14 cellular contexts compared by ENCODE assay signal in the genomic region with DNA sequence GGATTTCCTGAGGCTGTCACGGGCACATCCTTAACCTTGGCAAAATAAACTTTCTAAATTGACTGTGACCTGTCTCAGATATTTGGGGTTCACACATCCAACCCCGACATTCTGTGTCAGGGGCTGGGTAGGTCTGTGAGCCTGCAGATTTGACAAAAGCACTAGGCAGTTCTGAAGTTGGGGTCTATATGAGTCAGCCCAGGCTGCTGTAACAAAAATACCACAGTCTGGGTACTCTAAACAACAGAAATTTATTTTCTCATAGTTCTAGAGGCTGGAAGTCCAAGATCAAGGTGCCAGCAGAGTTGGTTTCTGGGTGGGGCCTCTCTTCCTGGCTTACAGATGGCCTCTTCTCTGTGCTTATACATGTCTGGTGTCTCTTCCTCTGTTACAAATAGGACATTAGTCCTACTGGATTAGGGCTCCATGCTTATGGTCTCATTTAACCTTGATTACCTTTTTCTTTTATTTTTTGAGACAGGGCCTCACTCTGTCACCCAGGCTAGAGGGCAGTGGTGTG. TPM values are rescaled to one million over a fixed set of nuclear protein-coding genes. Genes with fewer than 3 reads are reported as not detected.
DNase-seq lines count a peak whose midpoint lies in the region; ATAC-seq and TF ChIP-seq lines count a peak whose summit lies in the region.
"Had no signal": no experiment of that assay in that cellular context is flagged by ENCODE, and none has a peak within 500 bp of the region (broad histone marks: within the 10 kb centered on the region; RNA-seq: fewer than 3 reads in every experiment).

No MANE protein-coding gene starts in this region.

- H3K27me3 Mint-ChIP-seq in activated CD4-positive, alpha-beta memory T cell treated with anti-CD3 and anti-CD28 coated beads, Interleukin-2, amount 10 ng/mL, durations not matched to agents 7 days and 5 days = no peaks in the 10 kb centered on the region
- no peaks in the 10 kb centered on the region for H3K27me3 Mint-ChIP-seq in activated CD4-positive, alpha-beta memory T cell treated with anti-CD3 and anti-CD28 coated beads for 36 hours
- H3K27me3 Mint-ChIP-seq in CD4-positive, alpha-beta T cell = no peaks in the 10 kb centered on the region
- H3K27me3 Mint-ChIP-seq in activated T-helper 1 cell treated with anti-CD3 and anti-CD28 coated beads, Interleukin-12 subunit alpha, Interleukin-12 subunit beta, Interleukin-2, Interleukin-4 antibody, amounts not matched to agents 30 ng/mL and 10 ng/mL and 1 ng/mL, durations not matched to agents 14 hours and 24 hours and 36 hours (ENCODE audit: insufficient read depth) = no peaks in the 10 kb centered on the region
- H3K27me3 Mint-ChIP-seq in neural crest cell (ENCODE audit: low read depth) (peaks cover 6% of the 10 kb centered on the region), T-cell (no peaks in the 10 kb centered on the region)

- no peaks in the 10 kb centered on the region for H3K27me3 ChIP-seq in CD4-positive, alpha-beta T cell (ENCODE audit: control insufficient read depth, insufficient read depth, low read length)

- no peak overlapping the region for H3K27ac ChIP-seq in CD4-positive, alpha-beta T cell (ENCODE audit: low read depth, low read length)

- H3K36me3 Mint-ChIP-seq in activated CD4-positive, alpha-beta memory T cell treated with anti-CD3 and anti-CD28 coated beads, Interleukin-2, amount 10 ng/mL, durations not matched to agents 7 days and 5 days (ENCODE audit: low read depth) = no peaks in the 10 kb centered on the region
- H3K36me3 Mint-ChIP-seq in activated CD4-positive, alpha-beta memory T cell treated with anti-CD3 and anti-CD28 coated beads for 36 hours = no peaks in the 10 kb centered on the region
- H3K36me3 Mint-ChIP-seq in CD4-positive, alpha-beta T cell (ENCODE audit: low read depth) = peaks cover 5% of the 10 kb centered on the region
- no peaks in the 10 kb centered on the region for H3K36me3 Mint-ChIP-seq in activated T-helper 1 cell treated with anti-CD3 and anti-CD28 coated beads, Interleukin-12 subunit alpha, Interleukin-12 subunit beta, Interleukin-2, Interleukin-4 antibody, amounts not matched to agents 30 ng/mL and 10 ng/mL and 1 ng/mL, durations not matched to agents 14 hours and 24 hours and 36 hours (ENCODE audit: low read depth)
- H3K36me3 Mint-ChIP-seq in neural crest cell (ENCODE audit: low read depth) = no peaks in the 10 kb centered on the region
- H3K36me3 Mint-ChIP-seq in T-cell = no peaks in the 10 kb centered on the region

- no peak overlapping the region for H3K4me3 Mint-ChIP-seq in activated CD4-positive, alpha-beta memory T cell treated with anti-CD3 and anti-CD28 coated beads, Interleukin-2, amount 10 ng/mL, durations not matched to agents 7 days and 5 days
- no peak overlapping the region for H3K4me3 Mint-ChIP-seq in activated CD4-positive, alpha-beta memory T cell treated with anti-CD3 and anti-CD28 coated beads for 36 hours
- H3K4me3 Mint-ChIP-seq in CD4-positive, alpha-beta T cell = peak overlapping the region; percentile 20
- H3K4me3 Mint-ChIP-seq in activated T-helper 1 cell treated with anti-CD3 and anti-CD28 coated beads, Interleukin-12 subunit alpha, Interleukin-12 subunit beta, Interleukin-2, Interleukin-4 antibody, amounts not matched to agents 30 ng/mL and 10 ng/mL and 1 ng/mL, durations not matched to agents 14 hours and 24 hours and 36 hours = no peak overlapping the region
- H3K4me3 Mint-ChIP-seq in neural crest cell (peak overlapping the region; percentile 72), T-cell (no peak overlapping the region)

- no peaks in the 10 kb centered on the region for H3K9me3 ChIP-seq in CD4-positive, alpha-beta T cell (ENCODE audit: control insufficient read depth, low read length)

- POLR2A ChIA-PET in activated CD4-positive, alpha-beta memory T cell treated with anti-CD3 and anti-CD28 coated beads, Interleukin-2, amount 10 ng/mL, durations not matched to agents 7 days and 5 days (lab: Charles Lee) = no interaction called here
- POLR2A ChIA-PET in activated CD4-positive, alpha-beta memory T cell treated with anti-CD3 and anti-CD28 coated beads for 36 hours (lab: Charles Lee) = no interaction called here
- POLR2A ChIA-PET in CD4-positive, alpha-beta T cell (lab: Charles Lee) = no interaction called here
- POLR2A ChIA-PET in T-cell (lab: Charles Lee) = interaction anchor here (0.6 to 0.7 kb wide), 2 partner anchors 24 to 35 kb away, joined by 3 read pairs; no protein-coding TSS in a partner anchor

- intact Hi-C loops in activated CD4-positive, alpha-beta memory T cell treated with anti-CD3 and anti-CD28 coated beads for 36 hours (cut with micrococcal nuclease) = no loop called here
- intact Hi-C loops in CD4-positive, alpha-beta T cell (cut with DNase I, micrococcal nuclease) = loop anchor here (5.0 to 10.0 kb wide), 2 partner anchors 125 to 718 kb away; a partner anchor contains a TSS
- intact Hi-C loops in activated T-helper 1 cell treated with anti-CD3 and anti-CD28 coated beads, Interleukin-12 subunit alpha, Interleukin-12 subunit beta, Interleukin-2, Interleukin-4 antibody, amounts not matched to agents 30 ng/mL and 10 ng/mL and 1 ng/mL, durations not matched to agents 14 hours and 24 hours and 36 hours (cut with micrococcal nuclease) = loop anchor here (5.0 kb wide), 2 partner anchors 112 to 623 kb away; a partner anchor contains a TSS

- H3K27ac Mint-ChIP-seq in activated CD4-positive, alpha-beta memory T cell treated with anti-CD3 and anti-CD28 coated beads, Interleukin-2, amount 10 ng/mL, durations not matched to agents 7 days and 5 days = peak overlapping the region; percentile 21
- H3K27ac Mint-ChIP-seq in activated CD4-positive, alpha-beta memory T cell treated with anti-CD3 and anti-CD28 coated beads for 36 hours = no peak overlapping the region
- no peak overlapping the region for H3K27ac Mint-ChIP-seq in CD4-positive, alpha-beta T cell
- peak overlapping the region; percentile 34 for H3K27ac Mint-ChIP-seq in activated T-helper 1 cell treated with anti-CD3 and anti-CD28 coated beads, Interleukin-12 subunit alpha, Interleukin-12 subunit beta, Interleukin-2, Interleukin-4 antibody, amounts not matched to agents 30 ng/mL and 10 ng/mL and 1 ng/mL, durations not matched to agents 14 hours and 24 hours and 36 hours
- no peak overlapping the region for H3K27ac Mint-ChIP-seq in neural crest cell (ENCODE audit: unreplicated experiment)
- H3K27ac Mint-ChIP-seq in T-cell = no peak overlapping the region

- no peak for DNase-seq in activated CD4-positive, alpha-beta memory T cell treated with anti-CD3 and anti-CD28 coated beads, Interleukin-2, amount 10 ng/mL, durations not matched to agents 7 days and 5 days
- no peak for DNase-seq in activated CD4-positive, alpha-beta memory T cell treated with anti-CD3 and anti-CD28 coated beads for 36 hours
- no peak for DNase-seq in CD4-positive, alpha-beta T cell
- no peak for DNase-seq in activated T-helper 1 cell treated with anti-CD3 and anti-CD28 coated beads, Interleukin-12 subunit alpha, Interleukin-12 subunit beta, Interleukin-2, Interleukin-4 antibody, amounts not matched to agents 30 ng/mL and 10 ng/mL and 1 ng/mL, durations not matched to agents 14 hours and 24 hours and 36 hours (ENCODE audit: low spot score)
- DNase-seq in neural crest cell (ENCODE audit: low read depth, low spot score) (no peak), T-cell (no peak), DMS79 (lab: John Stamatoyannopoulos, UW) (no peak)
- DNase-seq: KBM-7, NCI-H1105 treated with DMSO at 0.1 percent for 48 hours, NCI-H146, NCI-H1930, NCI-H446, NCI-H524 treated with DMSO at 0.1 percent for 48 hours, NCI-H774 had no signal

- no peak for TF ChIP-seq CTCF in CD4-positive, alpha-beta T cell (IDR thresholded peaks at IDR 0.05)
- no peak for TF ChIP-seq CTCF in neural crest cell (conservative IDR thresholded peaks at IDR 0.05)

- CTCF ChIA-PET in activated CD4-positive, alpha-beta memory T cell treated with anti-CD3 and anti-CD28 coated beads, Interleukin-2, amount 10 ng/mL, durations not matched to agents 7 days and 5 days (lab: Charles Lee) = interaction anchor here (0.9 kb wide), 1 partner anchor 8 kb away, joined by 5 read pairs; no protein-coding TSS in a partner anchor
- CTCF ChIA-PET in activated CD4-positive, alpha-beta memory T cell treated with anti-CD3 and anti-CD28 coated beads for 36 hours (lab: Charles Lee) = interaction anchor here (0.9 kb wide), 1 partner anchor 161 kb away, joined by 3 read pairs; no protein-coding TSS in a partner anchor
- CTCF ChIA-PET in CD4-positive, alpha-beta T cell (lab: Charles Lee) = no interaction called here
- CTCF ChIA-PET in T-cell (lab: Charles Lee) = interaction anchor here in 1 of 2 donors (0.6 kb wide), 1 partner anchor 238 kb away, joined by 3 read pairs; no protein-coding TSS in a partner anchor

- peaks cover 46% of the 10 kb centered on the region for H3K4me1 Mint-ChIP-seq in activated CD4-positive, alpha-beta memory T cell treated with anti-CD3 and anti-CD28 coated beads, Interleukin-2, amount 10 ng/mL, durations not matched to agents 7 days and 5 days
- H3K4me1 Mint-ChIP-seq in activated CD4-positive, alpha-beta memory T cell treated with anti-CD3 and anti-CD28 coated beads for 36 hours (ENCODE audit: low read depth) = peaks cover 21% of the 10 kb centered on the region
- peaks cover 26% of the 10 kb centered on the region for H3K4me1 Mint-ChIP-seq in CD4-positive, alpha-beta T cell (ENCODE audit: low read depth)
- H3K4me1 Mint-ChIP-seq in activated T-helper 1 cell treated with anti-CD3 and anti-CD28 coated beads, Interleukin-12 subunit alpha, Interleukin-12 subunit beta, Interleukin-2, Interleukin-4 antibody, amounts not matched to agents 30 ng/mL and 10 ng/mL and 1 ng/mL, durations not matched to agents 14 hours and 24 hours and 36 hours (ENCODE audit: low read depth) = peaks cover 26% of the 10 kb centered on the region
- H3K4me1 Mint-ChIP-seq in neural crest cell = peaks cover 29% of the 10 kb centered on the region
- H3K4me1 Mint-ChIP-seq in T-cell = peaks cover 24 to 34% (median 29%) of the 10 kb centered on the region in 3 donors

- H3K9me3 Mint-ChIP-seq in activated CD4-positive, alpha-beta memory T cell treated with anti-CD3 and anti-CD28 coated beads, Interleukin-2, amount 10 ng/mL, durations not matched to agents 7 days and 5 days = no peaks in the 10 kb centered on the region
- H3K9me3 Mint-ChIP-seq in activated CD4-positive, alpha-beta memory T cell treated with anti-CD3 and anti-CD28 coated beads for 36 hours = no peaks in the 10 kb centered on the region
- H3K9me3 Mint-ChIP-seq in CD4-positive, alpha-beta T cell = no peaks in the 10 kb centered on the region
- H3K9me3 Mint-ChIP-seq in activated T-helper 1 cell treated with anti-CD3 and anti-CD28 coated beads, Interleukin-12 subunit alpha, Interleukin-12 subunit beta, Interleukin-2, Interleukin-4 antibody, amounts not matched to agents 30 ng/mL and 10 ng/mL and 1 ng/mL, durations not matched to agents 14 hours and 24 hours and 36 hours = no peaks in the 10 kb centered on the region
- no peaks in the 10 kb centered on the region for H3K9me3 Mint-ChIP-seq in neural crest cell
- H3K9me3 Mint-ChIP-seq in T-cell = no peaks in the 10 kb centered on the region

- ATAC-seq in CD4-positive, alpha-beta T cell (ENCODE audit: poor library complexity) = no peak
- ATAC-seq in T-cell (replicated peaks in 1 of 4) = no peak

RNA-seq across cellular contexts. Expression of a gene that starts 3.0 kb away (rescaled TPM):
- 1 to 10 TPM; 7.9 to 8.7 TPM for total RNA-seq in activated CD4-positive, alpha-beta memory T cell treated with anti-CD3 and anti-CD28 coated beads, Interleukin-2, amount 10 ng/mL, durations not matched to agents 7 days and 5 days
- total RNA-seq in activated CD4-positive, alpha-beta memory T cell treated with anti-CD3 and anti-CD28 coated beads for 36 hours = 1 to 10 TPM; 3.9 to 5.0 TPM
- 1 to 10 TPM; 5.3 to 8.4 TPM for total RNA-seq in CD4-positive, alpha-beta T cell
- 3.8 and 4.1 TPM in 2 replicates for total RNA-seq in activated T-helper 1 cell treated with anti-CD3 and anti-CD28 coated beads, Interleukin-12 subunit alpha, Interleukin-12 subunit beta, Interleukin-2, Interleukin-4 antibody, amounts not matched to agents 30 ng/mL and 10 ng/mL and 1 ng/mL, durations not matched to agents 14 hours and 24 hours and 36 hours
- total RNA-seq in neural crest cell = 11.4 and 11.8 TPM in 2 replicates
- 10 to 100 TPM in 3 of 5 donors, 1 to 10 TPM in 2; 6.6 to 13.2 (median 11.3) TPM for total RNA-seq in T-cell

RNA-seq across cellular contexts. Expression of a gene that starts 27.6 kb away (rescaled TPM):
- total RNA-seq in activated CD4-positive, alpha-beta memory T cell treated with anti-CD3 and anti-CD28 coated beads, Interleukin-2, amount 10 ng/mL, durations not matched to agents 7 days and 5 days = 1 to 10 TPM; 6.9 to 7.6 TPM
- 1 to 10 TPM; 7.0 to 7.1 TPM for total RNA-seq in activated CD4-positive, alpha-beta memory T cell treated with anti-CD3 and anti-CD28 coated beads for 36 hours
- total RNA-seq in CD4-positive, alpha-beta T cell = 1 to 10 TPM; 3.8 to 5.8 TPM
- 7.9 and 11.2 TPM in 2 replicates for total RNA-seq in activated T-helper 1 cell treated with anti-CD3 and anti-CD28 coated beads, Interleukin-12 subunit alpha, Interleukin-12 subunit beta, Interleukin-2, Interleukin-4 antibody, amounts not matched to agents 30 ng/mL and 10 ng/mL and 1 ng/mL, durations not matched to agents 14 hours and 24 hours and 36 hours
- total RNA-seq in neural crest cell (7.7 and 9.0 TPM in 2 replicates), T-cell (10 to 100 TPM in 3 of 5 donors, 1 to 10 TPM in 2; 7.0 to 17.6 (median 12.3) TPM)

Comparison
In these comparisons a context has a peak if more than half of its experiments do, and no peak if none do; other contexts are left out.
1. H3K27ac Mint-ChIP-seq: peak in activated CD4-positive, alpha-beta memory T cell treated with anti-CD3 and anti-CD28 coated beads, Interleukin-2, amount 10 ng/mL, durations not matched to agents 7 days and 5 days (single experiment) and activated T-helper 1 cell treated with anti-CD3 and anti-CD28 coated beads, Interleukin-12 subunit alpha, Interleukin-12 subunit beta, Interleukin-2, Interleukin-4 antibody, amounts not matched to agents 30 ng/mL and 10 ng/mL and 1 ng/mL, durations not matched to agents 14 hours and 24 hours and 36 hours (single experiment); none in activated CD4-positive, alpha-beta memory T cell treated with anti-CD3 and anti-CD28 coated beads for 36 hours (single experiment), CD4-positive, alpha-beta T cell (single experiment), neural crest cell (single experiment) and T-cell (0 of 2).
2. H3K4me3 Mint-ChIP-seq: peak in CD4-positive, alpha-beta T cell (single experiment) and neural crest cell (single experiment); none in activated CD4-positive, alpha-beta memory T cell treated with anti-CD3 and anti-CD28 coated beads, Interleukin-2, amount 10 ng/mL, durations not matched to agents 7 days and 5 days (single experiment), activated CD4-positive, alpha-beta memory T cell treated with anti-CD3 and anti-CD28 coated beads for 36 hours (single experiment), activated T-helper 1 cell treated with anti-CD3 and anti-CD28 coated beads, Interleukin-12 subunit alpha, Interleukin-12 subunit beta, Interleukin-2, Interleukin-4 antibody, amounts not matched to agents 30 ng/mL and 10 ng/mL and 1 ng/mL, durations not matched to agents 14 hours and 24 hours and 36 hours (single experiment) and T-cell (0 of 3).
3. POLR2A ChIA-PET loops: an anchor here in T-cell (0.6 to 0.7 kb wide); none called in activated CD4-positive, alpha-beta memory T cell treated with anti-CD3 and anti-CD28 coated beads, Interleukin-2, amount 10 ng/mL, durations not matched to agents 7 days and 5 days, activated CD4-positive, alpha-beta memory T cell treated with anti-CD3 and anti-CD28 coated beads for 36 hours and CD4-positive, alpha-beta T cell.